23 cellular contexts compared by ENCODE assay signal in the genomic region with DNA sequence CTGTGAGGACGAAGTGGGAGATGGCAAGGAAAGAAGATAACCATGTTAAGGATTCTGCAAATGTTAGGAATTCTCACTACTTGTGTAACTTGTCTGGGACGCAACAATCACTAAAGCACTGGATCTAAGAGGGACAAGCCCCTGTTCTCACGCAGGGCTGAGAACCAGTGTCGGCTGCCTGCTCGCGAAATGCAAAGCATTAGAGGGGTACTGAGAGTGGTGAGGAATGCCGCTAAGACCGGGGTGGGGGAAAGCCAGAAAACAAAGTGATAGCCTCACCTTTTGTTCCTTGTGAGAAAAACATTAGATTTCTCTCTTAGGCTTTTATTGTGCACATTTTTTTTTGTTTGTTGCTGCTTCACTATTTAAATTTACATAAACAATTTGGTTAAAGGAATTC.
"Had no signal": no experiment of that assay in that cellular context is flagged by ENCODE, and none has a peak within 500 bp of the region (broad histone marks: within the 10 kb centered on the region; RNA-seq: fewer than 3 reads in every experiment).

No MANE protein-coding gene starts in this region.

- H3K27me3 ChIP-seq: ascending aorta, body of pancreas had no signal

- H3K9me3 ChIP-seq: ascending aorta, body of pancreas had no signal

- H3K4me3 ChIP-seq: ascending aorta, body of pancreas had no signal

- H3K4me1 ChIP-seq: ascending aorta, body of pancreas had no signal

- DNase-seq: activated CD4-positive, alpha-beta T cell treated with anti-CD3 and anti-CD28 coated beads for 48 hours; activated CD4-positive, alpha-beta T cell treated with anti-CD3 and anti-CD28 coated beads, Interleukin-2, amount 50 U/mL, for 4 hours; activated CD4-positive, CD25-positive, alpha-beta regulatory T cell treated with anti-CD3 and anti-CD28 coated beads, Interleukin-2, amount 50 U/mL, for 72 hours; activated CD8-positive, alpha-beta memory T cell treated with anti-CD3 and anti-CD28 coated beads, Interleukin-2, amount 50 U/mL, for 48 hours; activated CD8-positive, alpha-beta T cell treated with anti-CD3 and anti-CD28 coated beads, Interleukin-2, amount 10 ng/mL, durations not matched to agents 7 days and 5 days; activated naive CD4-positive, alpha-beta T cell; activated naive CD8-positive, alpha-beta T cell treated with anti-CD3 and anti-CD28 coated beads, Interleukin-2, amount 50 U/mL, for 24 hours; activated T-cell treated with anti-CD3 and anti-CD28 coated beads, Interleukin-2, amount 50 U/mL, for 1 hour; amniotic stem cell; body of pancreas; central memory CD4-positive, alpha-beta T cell; Karpas-422; MM.1S; NCI-H1105; NCI-H1436; NCI-H1694 treated with DMSO at 0.1 percent for 48 hours; NCI-H2029 treated with DMSO at 0.1 percent for 48 hours; NCI-H510A treated with DMSO at 0.1 percent for 48 hours; NCI-H69; NK-92 treated with Interleukin-12 subunit alpha and Interleukin-12 subunit beta, amount 100 ng/mL, for 24 hours; PC-3; SHP77 treated with DMSO at 0.1 percent for 48 hours had no signal

- H3K27ac ChIP-seq: ascending aorta, body of pancreas had no signal

- H3K36me3 ChIP-seq: ascending aorta had no signal
